ENCODE assay signal across 16 cellular contexts in the genomic region with DNA sequence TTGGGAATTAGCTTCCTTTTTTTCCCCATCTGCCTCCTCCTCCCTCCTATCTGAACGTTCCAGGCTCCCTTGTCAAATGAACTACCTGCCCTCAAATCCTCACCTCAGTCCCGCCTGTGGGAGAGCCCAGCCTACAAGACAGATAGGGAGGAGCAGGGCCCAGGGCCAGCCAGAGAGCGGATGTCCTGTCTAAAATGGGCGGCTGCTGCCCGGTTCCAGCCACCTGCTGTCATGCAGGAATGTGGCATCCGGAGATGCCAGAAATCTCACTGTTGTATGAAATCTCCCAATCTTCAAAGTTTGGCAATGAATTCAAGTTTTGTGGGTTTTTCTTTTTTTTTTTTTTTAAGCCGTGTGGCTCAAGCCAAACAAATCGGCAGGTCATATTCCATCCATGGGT.
"Had no signal": no experiment of that assay in that cellular context is flagged by ENCODE, and none has a peak within 500 bp of the region (broad histone marks: within the 10 kb centered on the region; RNA-seq: fewer than 3 reads in every experiment).

No MANE protein-coding gene starts in this region.

- H3K9me3 ChIP-seq: tibial nerve had no signal

- H3K4me3 ChIP-seq: skin epidermis, tibial nerve had no signal

- H3K27ac ChIP-seq: skin epidermis, tibial nerve had no signal

- ATAC-seq: naive thymus-derived CD8-positive, alpha-beta T cell; right cardiac atrium; stimulated activated effector memory CD8-positive, alpha-beta T cell treated with anti-CD3 and anti-CD28 coated beads, Interleukin-12 subunit alpha, Interleukin-12 subunit beta, amount 100 ng/mL, for 72 hours; stimulated activated naive CD8-positive, alpha-beta T cell treated with anti-CD3 and anti-CD28 coated beads, Interleukin-15, amount 100 ng/mL, for 72 hours had no signal

- H3K9me3 Mint-ChIP-seq: activated CD4-positive, alpha-beta memory T cell treated with anti-CD3 and anti-CD28 coated beads, Interleukin-2, amount 10 ng/mL, durations not matched to agents 7 days and 5 days; activated CD4-positive, alpha-beta T cell treated with anti-CD3 and anti-CD28 coated beads, Interleukin-2, amount 10 ng/mL, durations not matched to agents 24 days and 14 days; activated naive CD8-positive, alpha-beta T cell treated with anti-CD3 and anti-CD28 coated beads, Interleukin-2, amount 10 ng/mL, durations not matched to agents 7 days and 5 days; activated T-helper 1 cell treated with anti-CD3 and anti-CD28 coated beads, Interleukin-12 subunit alpha, Interleukin-12 subunit beta, Interleukin-2, Interleukin-4 antibody, amounts not matched to agents 30 ng/mL and 10 ng/mL and 1 ng/mL, durations not matched to agents 14 hours and 24 hours and 36 hours; dendritic cell treated with granulocyte-macrophage colony-stimulating factor and Interleukin-4, amounts not matched to agents 40 ng/mL and 50 ng/mL, for 4 days; stimulated activated effector memory CD8-positive, alpha-beta T cell treated with anti-CD3 and anti-CD28 coated beads, Interleukin-12 subunit alpha, Interleukin-12 subunit beta, amount 100 ng/mL, for 72 hours; stimulated activated naive CD8-positive, alpha-beta T cell treated with anti-CD3 and anti-CD28 coated beads, Interleukin-15, amount 100 ng/mL, for 72 hours; T-helper 1 cell treated with Interleukin-12 subunit alpha and Interleukin-12 subunit beta and Interleukin-4 antibody, amounts not matched to agents 30 μg/mL and 1 μg/mL, for 36 hours had no signal

- DNase-seq: activated CD4-positive, alpha-beta memory T cell treated with anti-CD3 and anti-CD28 coated beads, Interleukin-2, amount 10 ng/mL, durations not matched to agents 7 days and 5 days; activated CD4-positive, alpha-beta T cell treated with anti-CD3 and anti-CD28 coated beads, Interleukin-2, amount 10 ng/mL, durations not matched to agents 24 days and 14 days; activated naive CD4-positive, alpha-beta T cell treated with Interleukin-2 at 50 U/mL for 16 hours; activated naive CD8-positive, alpha-beta T cell treated with anti-CD3 and anti-CD28 coated beads, Interleukin-2, amount 10 ng/mL, durations not matched to agents 7 days and 5 days; amygdala; effector CD4-positive, alpha-beta T cell; naive thymus-derived CD8-positive, alpha-beta T cell; stimulated activated CD4-positive, alpha-beta T cell treated with anti-CD3 and anti-CD28 coated beads, Interleukin-2, amount 100 ng/mL, for 24 hours; stimulated activated naive CD8-positive, alpha-beta T cell treated with anti-CD3 and anti-CD28 coated beads, Interleukin-15, amount 100 ng/mL, for 72 hours had no signal

- H3K27me3 ChIP-seq: tibial nerve had no signal

- H3K36me3 Mint-ChIP-seq: activated naive CD8-positive, alpha-beta T cell treated with anti-CD3 and anti-CD28 coated beads, Interleukin-2, amount 10 ng/mL, durations not matched to agents 7 days and 5 days; naive thymus-derived CD8-positive, alpha-beta T cell; stimulated activated effector memory CD8-positive, alpha-beta T cell treated with anti-CD3 and anti-CD28 coated beads, Interleukin-12 subunit alpha, Interleukin-12 subunit beta, amount 100 ng/mL, for 72 hours had no signal

- H3K27ac Mint-ChIP-seq: activated CD4-positive, alpha-beta memory T cell treated with anti-CD3 and anti-CD28 coated beads, Interleukin-2, amount 10 ng/mL, durations not matched to agents 7 days and 5 days; activated CD4-positive, alpha-beta T cell treated with anti-CD3 and anti-CD28 coated beads, Interleukin-2, amount 10 ng/mL, durations not matched to agents 24 days and 14 days; activated naive CD8-positive, alpha-beta T cell treated with anti-CD3 and anti-CD28 coated beads, Interleukin-2, amount 10 ng/mL, durations not matched to agents 7 days and 5 days; activated T-helper 1 cell treated with anti-CD3 and anti-CD28 coated beads, Interleukin-12 subunit alpha, Interleukin-12 subunit beta, Interleukin-2, Interleukin-4 antibody, amounts not matched to agents 30 ng/mL and 10 ng/mL and 1 ng/mL, durations not matched to agents 14 hours and 24 hours and 36 hours; dendritic cell treated with granulocyte-macrophage colony-stimulating factor and Interleukin-4, amounts not matched to agents 40 ng/mL and 50 ng/mL, for 4 days; naive thymus-derived CD8-positive, alpha-beta T cell; stimulated activated effector memory CD8-positive, alpha-beta T cell treated with anti-CD3 and anti-CD28 coated beads, Interleukin-12 subunit alpha, Interleukin-12 subunit beta, amount 100 ng/mL, for 72 hours; stimulated activated naive CD8-positive, alpha-beta T cell treated with anti-CD3 and anti-CD28 coated beads, Interleukin-15, amount 100 ng/mL, for 72 hours; T-helper 1 cell treated with Interleukin-12 subunit alpha and Interleukin-12 subunit beta and Interleukin-4 antibody, amounts not matched to agents 30 μg/mL and 1 μg/mL, for 36 hours had no signal

- H3K4me3 Mint-ChIP-seq: activated CD4-positive, alpha-beta memory T cell treated with anti-CD3 and anti-CD28 coated beads, Interleukin-2, amount 10 ng/mL, durations not matched to agents 7 days and 5 days; activated CD4-positive, alpha-beta T cell treated with anti-CD3 and anti-CD28 coated beads, Interleukin-2, amount 10 ng/mL, durations not matched to agents 24 days and 14 days; activated naive CD8-positive, alpha-beta T cell treated with anti-CD3 and anti-CD28 coated beads, Interleukin-2, amount 10 ng/mL, durations not matched to agents 7 days and 5 days; activated T-helper 1 cell treated with anti-CD3 and anti-CD28 coated beads, Interleukin-12 subunit alpha, Interleukin-12 subunit beta, Interleukin-2, Interleukin-4 antibody, amounts not matched to agents 30 ng/mL and 10 ng/mL and 1 ng/mL, durations not matched to agents 14 hours and 24 hours and 36 hours; dendritic cell treated with granulocyte-macrophage colony-stimulating factor and Interleukin-4, amounts not matched to agents 40 ng/mL and 50 ng/mL, for 4 days; naive thymus-derived CD8-positive, alpha-beta T cell; stimulated activated effector memory CD8-positive, alpha-beta T cell treated with anti-CD3 and anti-CD28 coated beads, Interleukin-12 subunit alpha, Interleukin-12 subunit beta, amount 100 ng/mL, for 72 hours; stimulated activated naive CD8-positive, alpha-beta T cell treated with anti-CD3 and anti-CD28 coated beads, Interleukin-15, amount 100 ng/mL, for 72 hours; T-helper 1 cell treated with Interleukin-12 subunit alpha and Interleukin-12 subunit beta and Interleukin-4 antibody, amounts not matched to agents 30 μg/mL and 1 μg/mL, for 36 hours had no signal

- H3K4me1 Mint-ChIP-seq: activated CD4-positive, alpha-beta T cell treated with anti-CD3 and anti-CD28 coated beads, Interleukin-2, amount 10 ng/mL, durations not matched to agents 24 days and 14 days; stimulated activated effector memory CD8-positive, alpha-beta T cell treated with anti-CD3 and anti-CD28 coated beads, Interleukin-12 subunit alpha, Interleukin-12 subunit beta, amount 100 ng/mL, for 72 hours; stimulated activated naive CD8-positive, alpha-beta T cell treated with anti-CD3 and anti-CD28 coated beads, Interleukin-15, amount 100 ng/mL, for 72 hours had no signal

- H3K36me3 ChIP-seq: tibial nerve had no signal
